1 cellular context compared by ENCODE assay signal in the genomic region with DNA sequence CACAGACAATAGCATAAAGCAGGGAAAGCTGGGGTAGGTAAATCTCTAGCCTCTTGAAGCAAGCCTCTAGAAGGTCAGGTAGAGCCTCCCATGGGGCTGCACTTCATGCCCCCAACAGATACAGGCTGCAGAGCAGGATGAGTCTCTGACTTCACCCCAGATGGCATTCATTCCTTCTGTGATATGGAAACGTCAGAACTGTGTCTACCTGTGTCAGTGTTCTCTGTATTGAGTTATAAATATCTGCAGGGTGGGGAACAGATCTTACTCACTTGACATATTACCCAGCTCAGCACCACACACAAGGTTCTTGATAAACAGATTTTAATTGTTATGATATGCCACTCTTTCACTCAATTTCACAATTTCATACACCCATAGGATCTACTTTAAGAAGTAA.
TF ChIP-seq lines count a peak whose summit lies in the region.

No MANE protein-coding gene starts in this region.

TF ChIP-seq in GM23338, 12 proteins besides CTCF, POLR2A, EP300 and RAD21 (continued from another document):
- TF ChIP-seq, protein P1, sequence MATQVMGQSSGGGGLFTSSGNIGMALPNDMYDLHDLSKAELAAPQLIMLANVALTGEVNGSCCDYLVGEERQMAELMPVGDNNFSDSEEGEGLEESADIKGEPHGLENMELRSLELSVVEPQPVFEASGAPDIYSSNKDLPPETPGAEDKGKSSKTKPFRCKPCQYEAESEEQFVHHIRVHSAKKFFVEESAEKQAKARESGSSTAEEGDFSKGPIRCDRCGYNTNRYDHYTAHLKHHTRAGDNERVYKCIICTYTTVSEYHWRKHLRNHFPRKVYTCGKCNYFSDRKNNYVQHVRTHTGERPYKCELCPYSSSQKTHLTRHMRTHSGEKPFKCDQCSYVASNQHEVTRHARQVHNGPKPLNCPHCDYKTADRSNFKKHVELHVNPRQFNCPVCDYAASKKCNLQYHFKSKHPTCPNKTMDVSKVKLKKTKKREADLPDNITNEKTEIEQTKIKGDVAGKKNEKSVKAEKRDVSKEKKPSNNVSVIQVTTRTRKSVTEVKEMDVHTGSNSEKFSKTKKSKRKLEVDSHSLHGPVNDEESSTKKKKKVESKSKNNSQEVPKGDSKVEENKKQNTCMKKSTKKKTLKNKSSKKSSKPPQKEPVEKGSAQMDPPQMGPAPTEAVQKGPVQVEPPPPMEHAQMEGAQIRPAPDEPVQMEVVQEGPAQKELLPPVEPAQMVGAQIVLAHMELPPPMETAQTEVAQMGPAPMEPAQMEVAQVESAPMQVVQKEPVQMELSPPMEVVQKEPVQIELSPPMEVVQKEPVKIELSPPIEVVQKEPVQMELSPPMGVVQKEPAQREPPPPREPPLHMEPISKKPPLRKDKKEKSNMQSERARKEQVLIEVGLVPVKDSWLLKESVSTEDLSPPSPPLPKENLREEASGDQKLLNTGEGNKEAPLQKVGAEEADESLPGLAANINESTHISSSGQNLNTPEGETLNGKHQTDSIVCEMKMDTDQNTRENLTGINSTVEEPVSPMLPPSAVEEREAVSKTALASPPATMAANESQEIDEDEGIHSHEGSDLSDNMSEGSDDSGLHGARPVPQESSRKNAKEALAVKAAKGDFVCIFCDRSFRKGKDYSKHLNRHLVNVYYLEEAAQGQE (IDR thresholded peaks at IDR 0.05; ENCODE audit: unreplicated experiment) = no peak
